ENCODE assay signal across 8 cellular contexts in the genomic region with DNA sequence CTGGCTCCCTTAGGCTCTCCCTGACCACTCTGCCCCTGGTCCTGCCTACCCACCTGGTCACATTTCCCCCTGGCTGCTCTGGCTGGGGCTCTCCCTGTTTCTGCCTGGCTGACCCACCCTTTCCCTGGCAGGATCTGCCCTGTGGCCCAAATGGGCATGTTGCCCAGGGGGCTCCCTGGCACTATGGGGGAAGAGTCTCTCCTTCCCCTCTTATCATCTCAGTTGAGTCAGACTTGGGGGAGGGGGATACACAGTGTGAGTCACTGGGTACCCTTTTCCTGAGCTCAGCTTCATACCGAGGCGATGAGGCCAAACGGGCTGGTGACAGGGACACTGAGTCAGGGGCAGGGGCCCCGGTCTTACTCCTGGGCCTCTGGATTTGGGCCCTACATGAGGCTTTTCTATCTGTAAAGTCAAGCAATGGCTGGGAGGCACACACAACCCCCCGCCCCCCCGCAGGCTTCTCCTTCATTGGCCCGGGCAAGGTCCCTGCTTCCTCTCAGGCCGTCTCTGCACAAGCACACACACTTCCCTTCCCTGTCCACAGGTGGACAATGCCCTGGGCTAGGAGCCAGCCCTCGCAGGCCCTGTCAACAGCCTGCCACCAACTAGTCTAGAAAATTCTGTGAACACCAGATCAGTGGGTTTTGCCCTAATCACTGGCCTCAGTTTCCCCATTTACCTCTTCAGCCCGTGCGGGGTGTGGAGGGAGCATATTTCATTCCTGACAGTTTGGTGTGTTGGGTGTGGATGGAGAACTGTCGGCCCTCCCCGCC. TPM values are rescaled to one million over a fixed set of nuclear protein-coding genes. Genes with fewer than 3 reads are reported as not detected.
DNase-seq lines count a peak whose midpoint lies in the region; ATAC-seq, FAIRE-seq and TF ChIP-seq lines count a peak whose summit lies in the region.

No MANE protein-coding gene starts in this region.

- TF ChIP-seq CTCF in A673 (conservative IDR thresholded peaks at IDR 0.05; ENCODE audit: low read depth, low read length) (no peak), bronchial epithelial cell (IDR thresholded peaks at IDR 0.05; ENCODE audit: insufficient read depth, low read length, severe bottlenecking) (no peak)

- POLR2A ChIA-PET in A673 (lab: Charles Lee; ENCODE audit: low non-redundant PET): no interaction called here

- H3K4me1 ChIP-seq in A673 (ENCODE audit: insufficient read depth, low read length, poor library complexity, severe bottlenecking): peaks cover 33% of the 10 kb centered on the region
- H3K4me1 ChIP-seq in mesendoderm (ENCODE audit: control insufficient read depth, low read depth, low read length): peaks cover 23% of the 10 kb centered on the region

- CTCF ChIA-PET in A673 (lab: Charles Lee): no interaction called here

- H3K9me3 ChIP-seq in A673 (ENCODE audit: low read depth, low read length, poor library complexity, severe bottlenecking): no peaks in the 10 kb centered on the region

- H3K4me2 ChIP-seq in mesendoderm (ENCODE audit: low read length): peak overlapping the region; percentile 48

- H2AK5ac ChIP-seq in mesendoderm (ENCODE audit: low read length): peak overlapping the region; percentile 81

- FAIRE-seq in HTR-8/SVneo (lab: Jason Lieb, UNC) (no peak), bronchial epithelial cell (lab: Jason Lieb, UNC) (no peak)

- H3K56ac ChIP-seq in mesendoderm (ENCODE audit: low read length): peak overlapping the region; percentile 65

- no peak for DNase-seq in A673 (ENCODE audit: low spot score)
- peak; percentile 48 for DNase-seq in HTR-8/SVneo (ENCODE audit: insufficient read length, low spot score)
- DNase-seq in bronchial epithelial cell (ENCODE audit: low read depth): peak; percentile 8
- peak; percentile 84 for DNase-seq in mesendoderm
- DNase-seq in COLO668 (lab: John Stamatoyannopoulos, UW; ENCODE audit: unreplicated experiment): no peak
- DNase-seq in MV-4-11 (lab: John Stamatoyannopoulos, UW): no peak

- H3K4me3 ChIP-seq in A673 (ENCODE audit: low read depth, low read length, poor library complexity, severe bottlenecking): peak overlapping the region; percentile 48
- H3K4me3 ChIP-seq in bronchial epithelial cell (ENCODE audit: low read depth, low read length): no peak overlapping the region
- H3K4me3 ChIP-seq in mesendoderm (ENCODE audit: low read length): no peak overlapping the region

- ATAC-seq in HG03108 (IDR thresholded peaks at IDR 0.05; ENCODE audit: unreplicated experiment) (no peak), GM21367 (IDR thresholded peaks at IDR 0.05; ENCODE audit: unreplicated experiment) (no peak)

- no peaks in the 10 kb centered on the region for H3K36me3 ChIP-seq in A673 (ENCODE audit: insufficient read depth, low read length, poor library complexity, severe bottlenecking)
- no peaks in the 10 kb centered on the region for H3K36me3 ChIP-seq in bronchial epithelial cell (ENCODE audit: control insufficient read depth, insufficient read depth, low read length)
- no peaks in the 10 kb centered on the region for H3K36me3 ChIP-seq in mesendoderm (ENCODE audit: control insufficient read depth, insufficient read depth, low read length)

- WGBS in mesendoderm (ENCODE audit: extremely low coverage, insufficient coverage, low lambda C conversion rate): no CpG with 5 or more reads among the region's 13 CpGs

- no peak overlapping the region for H3K23ac ChIP-seq in mesendoderm (ENCODE audit: low read length)

- H3K27me3 ChIP-seq in A673 (replicated peaks; ENCODE audit: insufficient read depth, low read depth, low read length, poor library complexity) (no peaks in the 10 kb centered on the region), bronchial epithelial cell (ENCODE audit: control insufficient read depth, insufficient read depth, low read length) (peaks cover 21% of the 10 kb centered on the region), mesendoderm (ENCODE audit: insufficient read depth, low read length, poor library complexity) (no peaks in the 10 kb centered on the region)

- H2BK120ac ChIP-seq in mesendoderm (ENCODE audit: low read depth, low read length): no peak overlapping the region

- intact Hi-C loops in A673 (cut with micrococcal nuclease; ENCODE audit: unreplicated experiment): no loop called here

- no peak overlapping the region for H2BK15ac ChIP-seq in mesendoderm (replicated peaks; ENCODE audit: low read depth)

- no peak overlapping the region for H4K5ac ChIP-seq in mesendoderm (ENCODE audit: low read length)

- no TSS peak for BruUV-seq in A673 (replicated peaks; lab: Mats Ljungman, UMichigan)

- peaks cover 5% of the 10 kb centered on the region for H3K79me1 ChIP-seq in mesendoderm (ENCODE audit: low read length)

- H3K27ac ChIP-seq in A673 (ENCODE audit: low read depth, low read length, poor library complexity, severe bottlenecking) (no peak overlapping the region), mesendoderm (ENCODE audit: low read depth, low read length) (peak overlapping the region; percentile 47)

- peaks cover 12% of the 10 kb centered on the region for H3K79me2 ChIP-seq in mesendoderm (ENCODE audit: control insufficient read depth, insufficient read depth, low read length)

- H3K18ac ChIP-seq in mesendoderm (ENCODE audit: low read length): peak overlapping the region; percentile 20

- H4K8ac ChIP-seq in mesendoderm (ENCODE audit: low read depth, low read length): no peak overlapping the region

- peak overlapping the region; percentile 69 for H2BK5ac ChIP-seq in mesendoderm (ENCODE audit: low read length)

- H3K4ac ChIP-seq in mesendoderm (ENCODE audit: low read depth, low read length): peak overlapping the region; percentile 82

- H3K9ac ChIP-seq in mesendoderm (ENCODE audit: low read length): peak overlapping the region; percentile 63

RNA-seq across cellular contexts. Expression of gene FLNC, which starts 0.6 kb away (rescaled TPM):
- total RNA-seq in A673 (2021) (6.5 and 7.8 TPM in 2 replicates), bronchial epithelial cell (0.64 and 1.8 TPM in 2 replicates)
- 18.1 TPM for polyA plus RNA-seq in mesendoderm (2013, experiment 1 of 2)
- 18.0 TPM for polyA plus RNA-seq in mesendoderm (2013, experiment 2 of 2)

RNA-seq across cellular contexts. Expression of gene ATP6V1F, which starts 33.1 kb away (rescaled TPM):
- total RNA-seq in A673 (2021): 148 and 152 TPM in 2 replicates
- 108 and 132 TPM in 2 replicates for total RNA-seq in bronchial epithelial cell
- polyA plus RNA-seq in mesendoderm (2013, experiment 1 of 2): 141 TPM
- 142 TPM for polyA plus RNA-seq in mesendoderm (2013, experiment 2 of 2)

RNA-seq across cellular contexts. Expression of gene CCDC136, which starts 37.8 kb away (rescaled TPM):
- total RNA-seq in A673 (2021) (4.4 and 6.9 TPM in 2 replicates), bronchial epithelial cell (0.26 and 0.64 TPM in 2 replicates)
- 7.6 TPM for polyA plus RNA-seq in mesendoderm (2013, experiment 1 of 2)
- polyA plus RNA-seq in mesendoderm (2013, experiment 2 of 2): 6.9 TPM

RNA-seq across cellular contexts. Expression of gene OPN1SW, which starts 54.0 kb away (rescaled TPM):
- not detected in 2 replicates for total RNA-seq in A673 (2021)
- total RNA-seq in bronchial epithelial cell: not detected in 2 replicates
- not detected for polyA plus RNA-seq in mesendoderm (2013, experiment 1 of 2)
- polyA plus RNA-seq in mesendoderm (2013, experiment 2 of 2): not detected

Comparison
In these comparisons a context has a peak if more than half of its experiments do, and no peak if none do; other contexts are left out.
1. DNase-seq: peak in HTR-8/SVneo (single experiment), bronchial epithelial cell (single experiment) and mesendoderm (single experiment); none in A673 (single experiment), COLO668 (single experiment) and MV-4-11 (single experiment).